In genomic region chr14:81523616-81524015, GRCh38 we compare ENCODE assay signal across 18 cellular contexts. TPM values are rescaled to one million over a fixed set of nuclear protein-coding genes. Genes with fewer than 3 reads are reported as not detected.
A peak's percentile ranks its signal among the peaks of the same experiment; 100 is the strongest.
DNase-seq lines count a peak whose midpoint lies in the region; ATAC-seq and TF ChIP-seq lines count a peak whose summit lies in the region.
"Had no signal": no experiment of that assay in that cellular context is flagged by ENCODE, and none has a peak within 500 bp of the region (broad histone marks: within the 10 kb centered on the region; RNA-seq: fewer than 3 reads in every experiment).

No MANE protein-coding gene starts in this region.

- H3K79me2 ChIP-seq in trophoblast cell (ENCODE audit: control insufficient read depth, insufficient read depth, low read length, poor library complexity) = no peaks in the 10 kb centered on the region

- no peak overlapping the region for H2BK120ac ChIP-seq in trophoblast cell (ENCODE audit: insufficient read depth, low read length, poor library complexity)

- H2BK12ac ChIP-seq in trophoblast cell (ENCODE audit: low read length) = no peak overlapping the region

- no peaks in the 10 kb centered on the region for H3K79me1 ChIP-seq in trophoblast cell (ENCODE audit: low read length)

- TF ChIP-seq CTCF in GM12865 (IDR thresholded peaks at IDR 0.05; ENCODE audit: insufficient read depth, low read depth, low read length, missing control alignments) = no peak

- no peak overlapping the region for H3K27ac ChIP-seq in trophoblast cell (ENCODE audit: low read depth, low read length)
- H3K27ac ChIP-seq: ascending aorta, SJSA1, vagina, VCaP had no signal

- no peak overlapping the region for H4K8ac ChIP-seq in trophoblast cell (ENCODE audit: low read depth, low read length)

- no CpG with 5 or more reads among the region's 2 CpGs for WGBS in trophoblast cell (ENCODE audit: extremely low coverage, insufficient coverage, insufficient read length)

- H3K23ac ChIP-seq in trophoblast cell (ENCODE audit: low read length) = no peak overlapping the region

- H2AK5ac ChIP-seq in trophoblast cell (ENCODE audit: low read length) = no peak overlapping the region

- no peak overlapping the region for H3K18ac ChIP-seq in trophoblast cell (ENCODE audit: low read length)

- H2BK5ac ChIP-seq in trophoblast cell (ENCODE audit: low read depth, low read length, poor library complexity) = no peak overlapping the region

- H4K91ac ChIP-seq in trophoblast cell (ENCODE audit: low read depth, low read length) = no peak overlapping the region

- H3K4me3 ChIP-seq in GM12865 (ENCODE audit: low read depth, low read length) (no peak overlapping the region), trophoblast cell (ENCODE audit: low read depth, low read length) (no peak overlapping the region)
- H3K4me3 ChIP-seq: ascending aorta, SJSA1, vagina had no signal

- H3K9ac ChIP-seq in trophoblast cell (ENCODE audit: low read length) = no peak overlapping the region

- H3K36me3 ChIP-seq in trophoblast cell (ENCODE audit: control insufficient read depth in 1 of 2, insufficient read depth in 2 of 2, low read length in 2 of 2) = peaks cover 3 to 4% of the 10 kb centered on the region in 2 experiments

- H3K4me1 ChIP-seq in trophoblast cell (ENCODE audit: control insufficient read depth in 1 of 2, insufficient read depth in 2 of 2, low read length in 2 of 2) = peaks cover 0 to 2% of the 10 kb centered on the region in 2 experiments
- H3K4me1 ChIP-seq: SJSA1 had no signal

- no peaks in the 10 kb centered on the region for H3K27me3 ChIP-seq in trophoblast cell (ENCODE audit: insufficient read depth, low read length)
- H3K27me3 ChIP-seq: ascending aorta, SJSA1, vagina had no signal

- H3K9me3 ChIP-seq in trophoblast cell (ENCODE audit: insufficient read depth, low read depth, low read length) = no peaks in the 10 kb centered on the region
- H3K9me3 ChIP-seq: ascending aorta, SJSA1, vagina had no signal

- H2AFZ ChIP-seq in trophoblast cell (ENCODE audit: insufficient read depth, low read length, poor library complexity) = no peak overlapping the region

- peak; percentile 32 for DNase-seq in GM12865 (ENCODE audit: low read depth)
- no peak for DNase-seq in trophoblast cell
- no peak for DNase-seq in inferior parietal cortex (ENCODE audit: extremely low spot score)
- DNase-seq in NCI-H524 treated with DMSO at 0.1 percent for 48 hours (lab: John Stamatoyannopoulos, UW) = no peak
- no peak for DNase-seq in NCI-H774 (lab: John Stamatoyannopoulos, UW)
- DNase-seq: activated T-cell treated with anti-CD3 and anti-CD28 coated beads, Interleukin-2, amount 50 U/mL, for 1 hour; KG1; NCI-H1930; NK-92 treated with Interleukin-12 subunit alpha and Interleukin-12 subunit beta, amount 100 ng/mL, for 24 hours; stimulated activated CD4-positive, alpha-beta T cell treated with anti-CD3 and anti-CD28 coated beads, Interleukin-15, amount 100 ng/mL, for 24 hours; stimulated activated CD8-positive, alpha-beta memory T cell treated with anti-CD3 and anti-CD28 coated beads, Interleukin-4, amount 100 ng/mL, for 48 hours had no signal

- H3K4ac ChIP-seq in trophoblast cell (ENCODE audit: low read depth, low read length) = no peak overlapping the region

- H3K14ac ChIP-seq in trophoblast cell (ENCODE audit: low read length) = no peak overlapping the region

- peak; percentile 42 for ATAC-seq in GM18909 (IDR thresholded peaks at IDR 0.05; ENCODE audit: poor library complexity, unreplicated experiment)
- peak; percentile 57 for ATAC-seq in HG02642 (IDR thresholded peaks at IDR 0.05; ENCODE audit: poor library complexity, unreplicated experiment)
- peak; percentile 83 for ATAC-seq in HG03442 (IDR thresholded peaks at IDR 0.05; ENCODE audit: unreplicated experiment)

- no peak overlapping the region for H4K12ac ChIP-seq in trophoblast cell (ENCODE audit: low read depth, low read length)

- H3K4me2 ChIP-seq in trophoblast cell (ENCODE audit: low read length) = no peak overlapping the region

RNA-seq across cellular contexts. Expression of gene SEL1L, which starts 10.0 kb away (rescaled TPM):
- polyA plus RNA-seq in trophoblast cell (2013) = 30.1 and 30.5 TPM in 2 replicates
